ENCODE assay signal across 1 cellular context in the genomic region with DNA sequence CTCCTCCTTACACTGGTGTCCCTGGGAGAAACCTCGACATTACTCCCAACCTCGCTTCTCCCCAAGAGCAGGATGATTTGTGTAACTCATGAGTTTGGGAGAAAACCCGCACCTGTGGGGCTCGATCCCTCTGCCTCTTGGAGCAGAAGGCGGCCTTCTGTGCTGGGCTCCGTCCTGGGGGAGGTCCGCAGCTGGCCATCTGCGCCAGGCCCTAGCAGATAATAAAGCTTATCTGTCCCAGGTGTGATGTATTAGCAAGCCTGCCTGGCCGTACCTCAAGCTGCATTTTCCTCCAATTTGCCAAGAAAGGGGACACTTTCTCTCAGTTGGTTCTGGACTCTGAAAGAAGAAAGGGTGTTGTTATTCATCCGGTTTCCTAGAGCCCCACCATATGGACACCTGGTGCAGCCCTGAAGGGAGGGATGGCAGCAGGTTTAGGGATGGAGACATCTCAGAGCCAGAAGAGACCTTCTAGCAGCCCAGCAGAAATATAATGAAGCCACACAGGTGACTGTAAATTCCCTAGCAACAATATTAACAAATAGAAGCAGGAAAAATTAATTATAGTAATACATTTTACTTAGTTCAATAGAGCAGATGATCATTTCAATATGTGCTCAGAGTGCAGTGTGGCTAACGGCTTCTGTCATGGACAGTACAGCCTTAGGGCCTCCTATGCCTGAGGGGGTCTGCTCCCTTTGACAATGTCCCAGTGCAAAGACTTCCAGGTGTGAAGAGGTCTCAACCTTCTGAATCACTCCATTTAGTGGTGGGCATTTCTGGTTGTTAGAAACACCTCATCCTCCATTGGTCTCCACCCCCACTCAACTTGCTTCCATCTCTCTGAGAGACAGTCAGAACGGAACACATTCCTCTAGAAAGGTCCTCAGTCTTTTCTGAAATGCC.
A peak's percentile ranks its signal among the peaks of the same experiment; 100 is the strongest.
TF ChIP-seq lines count a peak whose summit lies in the region.

No MANE protein-coding gene starts in this region.

TF ChIP-seq in K562, 482 proteins besides CTCF, POLR2A, EP300 and RAD21 (continued from another document):
- TF ChIP-seq, protein P1, sequence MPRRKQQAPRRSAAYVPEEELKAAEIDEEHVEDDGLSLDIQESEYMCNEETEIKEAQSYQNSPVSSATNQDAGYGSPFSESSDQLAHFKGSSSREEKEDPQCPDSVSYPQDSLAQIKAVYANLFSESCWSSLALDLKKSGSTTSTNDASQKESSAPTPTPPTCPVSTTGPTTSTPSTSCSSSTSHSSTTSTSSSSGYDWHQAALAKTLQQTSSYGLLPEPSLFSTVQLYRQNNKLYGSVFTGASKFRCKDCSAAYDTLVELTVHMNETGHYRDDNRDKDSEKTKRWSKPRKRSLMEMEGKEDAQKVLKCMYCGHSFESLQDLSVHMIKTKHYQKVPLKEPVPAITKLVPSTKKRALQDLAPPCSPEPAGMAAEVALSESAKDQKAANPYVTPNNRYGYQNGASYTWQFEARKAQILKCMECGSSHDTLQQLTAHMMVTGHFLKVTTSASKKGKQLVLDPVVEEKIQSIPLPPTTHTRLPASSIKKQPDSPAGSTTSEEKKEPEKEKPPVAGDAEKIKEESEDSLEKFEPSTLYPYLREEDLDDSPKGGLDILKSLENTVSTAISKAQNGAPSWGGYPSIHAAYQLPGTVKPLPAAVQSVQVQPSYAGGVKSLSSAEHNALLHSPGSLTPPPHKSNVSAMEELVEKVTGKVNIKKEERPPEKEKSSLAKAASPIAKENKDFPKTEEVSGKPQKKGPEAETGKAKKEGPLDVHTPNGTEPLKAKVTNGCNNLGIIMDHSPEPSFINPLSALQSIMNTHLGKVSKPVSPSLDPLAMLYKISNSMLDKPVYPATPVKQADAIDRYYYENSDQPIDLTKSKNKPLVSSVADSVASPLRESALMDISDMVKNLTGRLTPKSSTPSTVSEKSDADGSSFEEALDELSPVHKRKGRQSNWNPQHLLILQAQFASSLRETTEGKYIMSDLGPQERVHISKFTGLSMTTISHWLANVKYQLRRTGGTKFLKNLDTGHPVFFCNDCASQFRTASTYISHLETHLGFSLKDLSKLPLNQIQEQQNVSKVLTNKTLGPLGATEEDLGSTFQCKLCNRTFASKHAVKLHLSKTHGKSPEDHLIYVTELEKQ (CRISPR knock-in tag; IDR thresholded peaks at IDR 0.05): no peak
- no peak for TF ChIP-seq FIP1L1 (IDR thresholded peaks at IDR 0.05; ENCODE audit: low read depth, low read length, poor library complexity, severe bottlenecking)
- TF ChIP-seq E2F3 (CRISPR knock-in tag; IDR thresholded peaks at IDR 0.05): peak; percentile 66; the same call in 1 of the 2 replicates
- no peak for TF ChIP-seq ZNF696 (CRISPR knock-in tag; conservative IDR thresholded peaks at IDR 0.05)
- TF ChIP-seq, protein P2, sequence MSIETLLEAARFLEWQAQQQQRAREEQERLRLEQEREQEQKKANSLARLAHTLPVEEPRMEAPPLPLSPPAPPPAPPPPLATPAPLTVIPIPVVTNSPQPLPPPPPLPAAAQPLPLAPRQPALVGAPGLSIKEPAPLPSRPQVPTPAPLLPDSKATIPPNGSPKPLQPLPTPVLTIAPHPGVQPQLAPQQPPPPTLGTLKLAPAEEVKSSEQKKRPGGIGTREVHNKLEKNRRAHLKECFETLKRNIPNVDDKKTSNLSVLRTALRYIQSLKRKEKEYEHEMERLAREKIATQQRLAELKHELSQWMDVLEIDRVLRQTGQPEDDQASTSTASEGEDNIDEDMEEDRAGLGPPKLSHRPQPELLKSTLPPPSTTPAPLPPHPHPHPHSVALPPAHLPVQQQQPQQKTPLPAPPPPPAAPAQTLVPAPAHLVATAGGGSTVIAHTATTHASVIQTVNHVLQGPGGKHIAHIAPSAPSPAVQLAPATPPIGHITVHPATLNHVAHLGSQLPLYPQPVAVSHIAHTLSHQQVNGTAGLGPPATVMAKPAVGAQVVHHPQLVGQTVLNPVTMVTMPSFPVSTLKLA (conservative IDR thresholded peaks at IDR 0.05): no peak
- TF ChIP-seq, protein P3, sequence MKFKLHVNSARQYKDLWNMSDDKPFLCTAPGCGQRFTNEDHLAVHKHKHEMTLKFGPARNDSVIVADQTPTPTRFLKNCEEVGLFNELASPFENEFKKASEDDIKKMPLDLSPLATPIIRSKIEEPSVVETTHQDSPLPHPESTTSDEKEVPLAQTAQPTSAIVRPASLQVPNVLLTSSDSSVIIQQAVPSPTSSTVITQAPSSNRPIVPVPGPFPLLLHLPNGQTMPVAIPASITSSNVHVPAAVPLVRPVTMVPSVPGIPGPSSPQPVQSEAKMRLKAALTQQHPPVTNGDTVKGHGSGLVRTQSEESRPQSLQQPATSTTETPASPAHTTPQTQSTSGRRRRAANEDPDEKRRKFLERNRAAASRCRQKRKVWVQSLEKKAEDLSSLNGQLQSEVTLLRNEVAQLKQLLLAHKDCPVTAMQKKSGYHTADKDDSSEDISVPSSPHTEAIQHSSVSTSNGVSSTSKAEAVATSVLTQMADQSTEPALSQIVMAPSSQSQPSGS (CRISPR knock-in tag; IDR thresholded peaks at IDR 0.05): no peak
- TF ChIP-seq RFX5 (IDR thresholded peaks at IDR 0.05; ENCODE audit: low read depth, low read length): no peak
- no peak; the same call in 1 of the 2 replicates for TF ChIP-seq NFE2L1 (tag; IDR thresholded peaks at IDR 0.05; ENCODE audit: borderline replicate concordance, low read depth)
- no peak for TF ChIP-seq MBD2 (IDR thresholded peaks at IDR 0.05; ENCODE audit: borderline replicate concordance, low read depth)
- TF ChIP-seq ZNF143 (CRISPR knock-in tag; IDR thresholded peaks at IDR 0.05): no peak
- no peak for TF ChIP-seq PTTG1 (tag; IDR thresholded peaks at IDR 0.05; ENCODE audit: low read depth)
- TF ChIP-seq, protein P4, sequence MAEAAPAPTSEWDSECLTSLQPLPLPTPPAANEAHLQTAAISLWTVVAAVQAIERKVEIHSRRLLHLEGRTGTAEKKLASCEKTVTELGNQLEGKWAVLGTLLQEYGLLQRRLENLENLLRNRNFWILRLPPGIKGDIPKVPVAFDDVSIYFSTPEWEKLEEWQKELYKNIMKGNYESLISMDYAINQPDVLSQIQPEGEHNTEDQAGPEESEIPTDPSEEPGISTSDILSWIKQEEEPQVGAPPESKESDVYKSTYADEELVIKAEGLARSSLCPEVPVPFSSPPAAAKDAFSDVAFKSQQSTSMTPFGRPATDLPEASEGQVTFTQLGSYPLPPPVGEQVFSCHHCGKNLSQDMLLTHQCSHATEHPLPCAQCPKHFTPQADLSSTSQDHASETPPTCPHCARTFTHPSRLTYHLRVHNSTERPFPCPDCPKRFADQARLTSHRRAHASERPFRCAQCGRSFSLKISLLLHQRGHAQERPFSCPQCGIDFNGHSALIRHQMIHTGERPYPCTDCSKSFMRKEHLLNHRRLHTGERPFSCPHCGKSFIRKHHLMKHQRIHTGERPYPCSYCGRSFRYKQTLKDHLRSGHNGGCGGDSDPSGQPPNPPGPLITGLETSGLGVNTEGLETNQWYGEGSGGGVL (CRISPR knock-in tag; IDR thresholded peaks at IDR 0.05): no peak
- no peak for TF ChIP-seq PHF21A (IDR thresholded peaks at IDR 0.05; ENCODE audit: borderline replicate concordance, low read depth)
- TF ChIP-seq PRMT5 (CRISPR knock-in tag; IDR thresholded peaks at IDR 0.05): no peak
- TF ChIP-seq, protein P5, sequence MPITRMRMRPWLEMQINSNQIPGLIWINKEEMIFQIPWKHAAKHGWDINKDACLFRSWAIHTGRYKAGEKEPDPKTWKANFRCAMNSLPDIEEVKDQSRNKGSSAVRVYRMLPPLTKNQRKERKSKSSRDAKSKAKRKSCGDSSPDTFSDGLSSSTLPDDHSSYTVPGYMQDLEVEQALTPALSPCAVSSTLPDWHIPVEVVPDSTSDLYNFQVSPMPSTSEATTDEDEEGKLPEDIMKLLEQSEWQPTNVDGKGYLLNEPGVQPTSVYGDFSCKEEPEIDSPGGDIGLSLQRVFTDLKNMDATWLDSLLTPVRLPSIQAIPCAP (CRISPR knock-in tag; IDR thresholded peaks at IDR 0.05; ENCODE audit: borderline replicate concordance): no peak
- TF ChIP-seq NR2C2 (CRISPR knock-in tag; IDR thresholded peaks at IDR 0.05): no peak
- no peak for TF ChIP-seq NR2C2 (tag; IDR thresholded peaks at IDR 0.05)
- peak in 1 of 2 experiments; percentile 8; a peak in 2 of 4 replicates for TF ChIP-seq MAZ (CRISPR knock-in tag; conservative IDR thresholded peaks at IDR 0.05 in 1 of 2, IDR thresholded peaks at IDR 0.05 in 1 of 2)
- peak; percentile 52 for TF ChIP-seq FOXM1 (IDR thresholded peaks at IDR 0.05; ENCODE audit: low read depth)
- no peak for TF ChIP-seq FOXM1 (CRISPR knock-in tag; IDR thresholded peaks at IDR 0.05; ENCODE audit: low read depth)
- peak; percentile 6 for TF ChIP-seq POLR3A (IDR thresholded peaks at IDR 0.05; ENCODE audit: borderline replicate concordance, extremely low read depth, insufficient read depth, insufficient read length)
- TF ChIP-seq NFIX (CRISPR knock-in tag; IDR thresholded peaks at IDR 0.05; ENCODE audit: low read depth): no peak
- no peak for TF ChIP-seq BRF1 (IDR thresholded peaks at IDR 0.05; ENCODE audit: borderline replicate concordance, extremely low read depth, insufficient read length)
- TF ChIP-seq RBM39 (optimal IDR thresholded peaks at IDR 0.05; ENCODE audit: low read depth, low read length): no peak
- TF ChIP-seq HIVEP1 (CRISPR knock-in tag; IDR thresholded peaks at IDR 0.05): peak; percentile 7; the same call in 1 of the 2 replicates
- no peak for TF ChIP-seq CCAR2 (IDR thresholded peaks at IDR 0.05; ENCODE audit: low read depth, low read length)
- TF ChIP-seq, protein P6, sequence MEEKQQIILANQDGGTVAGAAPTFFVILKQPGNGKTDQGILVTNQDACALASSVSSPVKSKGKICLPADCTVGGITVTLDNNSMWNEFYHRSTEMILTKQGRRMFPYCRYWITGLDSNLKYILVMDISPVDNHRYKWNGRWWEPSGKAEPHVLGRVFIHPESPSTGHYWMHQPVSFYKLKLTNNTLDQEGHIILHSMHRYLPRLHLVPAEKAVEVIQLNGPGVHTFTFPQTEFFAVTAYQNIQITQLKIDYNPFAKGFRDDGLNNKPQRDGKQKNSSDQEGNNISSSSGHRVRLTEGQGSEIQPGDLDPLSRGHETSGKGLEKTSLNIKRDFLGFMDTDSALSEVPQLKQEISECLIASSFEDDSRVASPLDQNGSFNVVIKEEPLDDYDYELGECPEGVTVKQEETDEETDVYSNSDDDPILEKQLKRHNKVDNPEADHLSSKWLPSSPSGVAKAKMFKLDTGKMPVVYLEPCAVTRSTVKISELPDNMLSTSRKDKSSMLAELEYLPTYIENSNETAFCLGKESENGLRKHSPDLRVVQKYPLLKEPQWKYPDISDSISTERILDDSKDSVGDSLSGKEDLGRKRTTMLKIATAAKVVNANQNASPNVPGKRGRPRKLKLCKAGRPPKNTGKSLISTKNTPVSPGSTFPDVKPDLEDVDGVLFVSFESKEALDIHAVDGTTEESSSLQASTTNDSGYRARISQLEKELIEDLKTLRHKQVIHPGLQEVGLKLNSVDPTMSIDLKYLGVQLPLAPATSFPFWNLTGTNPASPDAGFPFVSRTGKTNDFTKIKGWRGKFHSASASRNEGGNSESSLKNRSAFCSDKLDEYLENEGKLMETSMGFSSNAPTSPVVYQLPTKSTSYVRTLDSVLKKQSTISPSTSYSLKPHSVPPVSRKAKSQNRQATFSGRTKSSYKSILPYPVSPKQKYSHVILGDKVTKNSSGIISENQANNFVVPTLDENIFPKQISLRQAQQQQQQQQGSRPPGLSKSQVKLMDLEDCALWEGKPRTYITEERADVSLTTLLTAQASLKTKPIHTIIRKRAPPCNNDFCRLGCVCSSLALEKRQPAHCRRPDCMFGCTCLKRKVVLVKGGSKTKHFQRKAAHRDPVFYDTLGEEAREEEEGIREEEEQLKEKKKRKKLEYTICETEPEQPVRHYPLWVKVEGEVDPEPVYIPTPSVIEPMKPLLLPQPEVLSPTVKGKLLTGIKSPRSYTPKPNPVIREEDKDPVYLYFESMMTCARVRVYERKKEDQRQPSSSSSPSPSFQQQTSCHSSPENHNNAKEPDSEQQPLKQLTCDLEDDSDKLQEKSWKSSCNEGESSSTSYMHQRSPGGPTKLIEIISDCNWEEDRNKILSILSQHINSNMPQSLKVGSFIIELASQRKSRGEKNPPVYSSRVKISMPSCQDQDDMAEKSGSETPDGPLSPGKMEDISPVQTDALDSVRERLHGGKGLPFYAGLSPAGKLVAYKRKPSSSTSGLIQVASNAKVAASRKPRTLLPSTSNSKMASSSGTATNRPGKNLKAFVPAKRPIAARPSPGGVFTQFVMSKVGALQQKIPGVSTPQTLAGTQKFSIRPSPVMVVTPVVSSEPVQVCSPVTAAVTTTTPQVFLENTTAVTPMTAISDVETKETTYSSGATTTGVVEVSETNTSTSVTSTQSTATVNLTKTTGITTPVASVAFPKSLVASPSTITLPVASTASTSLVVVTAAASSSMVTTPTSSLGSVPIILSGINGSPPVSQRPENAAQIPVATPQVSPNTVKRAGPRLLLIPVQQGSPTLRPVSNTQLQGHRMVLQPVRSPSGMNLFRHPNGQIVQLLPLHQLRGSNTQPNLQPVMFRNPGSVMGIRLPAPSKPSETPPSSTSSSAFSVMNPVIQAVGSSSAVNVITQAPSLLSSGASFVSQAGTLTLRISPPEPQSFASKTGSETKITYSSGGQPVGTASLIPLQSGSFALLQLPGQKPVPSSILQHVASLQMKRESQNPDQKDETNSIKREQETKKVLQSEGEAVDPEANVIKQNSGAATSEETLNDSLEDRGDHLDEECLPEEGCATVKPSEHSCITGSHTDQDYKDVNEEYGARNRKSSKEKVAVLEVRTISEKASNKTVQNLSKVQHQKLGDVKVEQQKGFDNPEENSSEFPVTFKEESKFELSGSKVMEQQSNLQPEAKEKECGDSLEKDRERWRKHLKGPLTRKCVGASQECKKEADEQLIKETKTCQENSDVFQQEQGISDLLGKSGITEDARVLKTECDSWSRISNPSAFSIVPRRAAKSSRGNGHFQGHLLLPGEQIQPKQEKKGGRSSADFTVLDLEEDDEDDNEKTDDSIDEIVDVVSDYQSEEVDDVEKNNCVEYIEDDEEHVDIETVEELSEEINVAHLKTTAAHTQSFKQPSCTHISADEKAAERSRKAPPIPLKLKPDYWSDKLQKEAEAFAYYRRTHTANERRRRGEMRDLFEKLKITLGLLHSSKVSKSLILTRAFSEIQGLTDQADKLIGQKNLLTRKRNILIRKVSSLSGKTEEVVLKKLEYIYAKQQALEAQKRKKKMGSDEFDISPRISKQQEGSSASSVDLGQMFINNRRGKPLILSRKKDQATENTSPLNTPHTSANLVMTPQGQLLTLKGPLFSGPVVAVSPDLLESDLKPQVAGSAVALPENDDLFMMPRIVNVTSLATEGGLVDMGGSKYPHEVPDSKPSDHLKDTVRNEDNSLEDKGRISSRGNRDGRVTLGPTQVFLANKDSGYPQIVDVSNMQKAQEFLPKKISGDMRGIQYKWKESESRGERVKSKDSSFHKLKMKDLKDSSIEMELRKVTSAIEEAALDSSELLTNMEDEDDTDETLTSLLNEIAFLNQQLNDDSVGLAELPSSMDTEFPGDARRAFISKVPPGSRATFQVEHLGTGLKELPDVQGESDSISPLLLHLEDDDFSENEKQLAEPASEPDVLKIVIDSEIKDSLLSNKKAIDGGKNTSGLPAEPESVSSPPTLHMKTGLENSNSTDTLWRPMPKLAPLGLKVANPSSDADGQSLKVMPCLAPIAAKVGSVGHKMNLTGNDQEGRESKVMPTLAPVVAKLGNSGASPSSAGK (IDR thresholded peaks at IDR 0.05): no peak
- no peak for TF ChIP-seq HLTF (IDR thresholded peaks at IDR 0.05)
